In the genomic region with DNA sequence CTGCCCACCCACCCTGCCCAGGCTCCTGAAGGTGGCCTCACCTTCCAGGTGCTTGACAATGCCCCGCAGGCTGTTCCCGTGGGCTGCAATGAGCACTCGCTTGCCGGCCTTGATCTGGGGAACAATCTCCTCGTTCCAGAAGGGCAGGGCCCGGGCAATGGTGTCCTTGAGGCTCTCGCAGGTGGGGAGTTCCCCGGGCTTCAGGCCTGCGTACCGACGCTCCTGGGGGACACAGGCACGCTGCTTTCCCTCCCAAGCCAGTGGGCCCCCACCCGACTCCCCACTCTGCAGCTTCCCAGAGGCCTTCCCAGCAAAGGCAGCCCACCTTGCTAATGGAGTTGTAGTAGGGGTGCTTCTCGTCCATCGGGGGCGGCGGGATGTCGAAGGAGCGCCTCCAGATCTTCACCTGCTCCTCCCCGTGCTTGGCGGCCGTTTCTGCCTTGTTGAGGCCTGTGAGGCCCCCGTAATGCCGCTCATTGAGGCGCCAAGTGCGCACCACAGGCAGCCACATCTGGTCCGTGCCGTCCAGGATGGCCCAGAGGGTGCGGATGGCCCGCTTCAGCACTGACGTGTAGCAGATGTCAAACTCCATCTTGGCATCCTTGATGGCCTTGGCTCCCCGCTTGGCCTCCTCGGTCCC, we compare ENCODE assay signal across 10 cellular contexts. TPM values are rescaled to one million over a fixed set of nuclear protein-coding genes. Genes with fewer than 3 reads are reported as not detected.
DNase-seq lines count a peak whose midpoint lies in the region; ATAC-seq lines count a peak whose summit lies in the region.
"Had no signal": no experiment of that assay in that cellular context is flagged by ENCODE, and none has a peak within 500 bp of the region (broad histone marks: within the 10 kb centered on the region; RNA-seq: fewer than 3 reads in every experiment).

No MANE protein-coding gene starts in this region.

- H3K9me3 Mint-ChIP-seq in stimulated activated naive CD8-positive, alpha-beta T cell treated with anti-CD3 and anti-CD28 coated beads, Interleukin-15, Interleukin-2, amounts not matched to agents 100 ng/mL and 50 ng/mL, for 24 hours: no peaks in the 10 kb centered on the region
- no peaks in the 10 kb centered on the region for H3K9me3 Mint-ChIP-seq in central memory CD8-positive, alpha-beta T cell
- H3K9me3 Mint-ChIP-seq: immature natural killer cell had no signal

- H3K4me3 Mint-ChIP-seq in stimulated activated naive CD8-positive, alpha-beta T cell treated with anti-CD3 and anti-CD28 coated beads, Interleukin-15, Interleukin-2, amounts not matched to agents 100 ng/mL and 50 ng/mL, for 24 hours: no peak overlapping the region
- no peak overlapping the region for H3K4me3 Mint-ChIP-seq in central memory CD8-positive, alpha-beta T cell
- H3K4me3 Mint-ChIP-seq: immature natural killer cell had no signal

- ATAC-seq in stimulated activated naive CD8-positive, alpha-beta T cell treated with anti-CD3 and anti-CD28 coated beads, Interleukin-15, Interleukin-2, amounts not matched to agents 100 U/mL and 50 U/mL, for 24 hours: no peak
- ATAC-seq in central memory CD8-positive, alpha-beta T cell (replicated peaks; ENCODE audit: extremely low read depth, poor library complexity, severe bottlenecking): no peak
- no peak for ATAC-seq in GM21529 (IDR thresholded peaks at IDR 0.05; ENCODE audit: unreplicated experiment)

- peak overlapping the region; percentile 31 for H3K27ac Mint-ChIP-seq in stimulated activated naive CD8-positive, alpha-beta T cell treated with anti-CD3 and anti-CD28 coated beads, Interleukin-15, Interleukin-2, amounts not matched to agents 100 ng/mL and 50 ng/mL, for 24 hours
- H3K27ac Mint-ChIP-seq in central memory CD8-positive, alpha-beta T cell (ENCODE audit: low read depth): peak overlapping the region; percentile 74

- H3K4me1 Mint-ChIP-seq in stimulated activated naive CD8-positive, alpha-beta T cell treated with anti-CD3 and anti-CD28 coated beads, Interleukin-15, Interleukin-2, amounts not matched to agents 100 ng/mL and 50 ng/mL, for 24 hours (ENCODE audit: low read depth): peaks cover 29% of the 10 kb centered on the region
- H3K4me1 Mint-ChIP-seq in central memory CD8-positive, alpha-beta T cell: peaks cover 30% of the 10 kb centered on the region

- DNase-seq in stimulated activated naive CD8-positive, alpha-beta T cell treated with anti-CD3 and anti-CD28 coated beads, Interleukin-15, Interleukin-2, amounts not matched to agents 100 U/mL and 50 U/mL, for 24 hours: no peak
- no peak for DNase-seq in central memory CD8-positive, alpha-beta T cell (ENCODE audit: low spot score in 2 of 2)
- DNase-seq in mesenteric fat pad (ENCODE audit: low spot score): peak; percentile 86
- DNase-seq in NCI-H1048 (lab: John Stamatoyannopoulos, UW): no peak
- no peak for DNase-seq in GM19238 (ENCODE audit: insufficient read length, low spot score)
- no peak for DNase-seq in HK-2 (ENCODE audit: unreplicated experiment)
- DNase-seq: immature natural killer cell had no signal

- no peaks in the 10 kb centered on the region for H3K27me3 Mint-ChIP-seq in stimulated activated naive CD8-positive, alpha-beta T cell treated with anti-CD3 and anti-CD28 coated beads, Interleukin-15, Interleukin-2, amounts not matched to agents 100 ng/mL and 50 ng/mL, for 24 hours
- no peaks in the 10 kb centered on the region for H3K27me3 Mint-ChIP-seq in central memory CD8-positive, alpha-beta T cell

- H3K36me3 Mint-ChIP-seq in stimulated activated naive CD8-positive, alpha-beta T cell treated with anti-CD3 and anti-CD28 coated beads, Interleukin-15, Interleukin-2, amounts not matched to agents 100 ng/mL and 50 ng/mL, for 24 hours (ENCODE audit: low read depth): peaks cover 17% of the 10 kb centered on the region
- H3K36me3 Mint-ChIP-seq in central memory CD8-positive, alpha-beta T cell (ENCODE audit: insufficient read depth): peaks cover 6% of the 10 kb centered on the region

RNA-seq across cellular contexts. Expression of a gene that starts 0.5 kb away (rescaled TPM):
- total RNA-seq in mesenteric fat pad: not detected
- total RNA-seq: activated CD8-positive, alpha-beta memory T cell treated with anti-CD3 and anti-CD28 coated beads for 36 hours had no signal

RNA-seq across cellular contexts. Expression of a gene that starts 17.4 kb away (rescaled TPM):
- 15.5 TPM for total RNA-seq in mesenteric fat pad

RNA-seq across cellular contexts. Expression of a gene that starts 20.4 kb away (rescaled TPM):
- total RNA-seq in mesenteric fat pad: 99.0 TPM

RNA-seq across cellular contexts. Expression of a gene that starts 39.2 kb away (rescaled TPM):
- 267 TPM for total RNA-seq in mesenteric fat pad

RNA-seq across cellular contexts. Expression of a gene that starts 58.4 kb away (rescaled TPM):
- total RNA-seq in mesenteric fat pad: 60.2 TPM
